9 cellular contexts compared by ENCODE assay signal in the genomic region with DNA sequence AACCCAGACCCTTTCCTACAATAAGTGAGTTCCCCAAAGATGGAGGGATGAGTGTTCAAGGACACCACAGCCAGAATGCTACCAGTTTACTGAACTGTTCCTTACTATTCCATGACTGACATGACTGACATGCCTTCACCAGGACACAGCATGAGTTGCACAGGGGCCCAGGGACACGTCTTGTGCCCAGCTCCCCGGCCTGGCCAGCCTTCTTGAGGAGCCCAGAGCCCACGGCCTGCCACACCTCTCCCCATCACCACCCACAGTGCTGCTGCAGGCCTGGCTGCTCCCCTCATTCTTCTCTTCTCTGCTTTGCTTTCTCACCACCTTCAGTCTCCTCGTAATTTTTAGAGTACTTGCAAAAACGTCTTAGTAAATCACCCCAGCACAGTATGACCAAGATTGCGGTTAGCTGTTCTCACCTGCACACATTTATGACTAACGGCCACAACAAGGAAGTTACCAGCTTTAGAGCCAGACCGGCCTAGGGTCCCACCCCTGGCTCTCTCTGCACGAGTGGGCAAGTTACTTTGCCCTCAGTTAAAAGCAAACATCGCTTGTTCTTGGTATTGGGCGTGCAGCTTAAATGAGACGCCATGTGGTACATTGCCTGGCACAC. TPM values are rescaled to one million over a fixed set of nuclear protein-coding genes. Genes with fewer than 3 reads are reported as not detected.
DNase-seq lines count a peak whose midpoint lies in the region; ATAC-seq, FAIRE-seq and TF ChIP-seq lines count a peak whose summit lies in the region.
"Had no signal": no experiment of that assay in that cellular context is flagged by ENCODE, and none has a peak within 500 bp of the region (broad histone marks: within the 10 kb centered on the region; RNA-seq: fewer than 3 reads in every experiment).

No MANE protein-coding gene starts in this region.

- H3K27ac ChIP-seq in adrenal gland, result peak overlapping the region in 1 of 5 donors; percentile 10

- no peaks in the 10 kb centered on the region for H3K27me3 ChIP-seq in adrenal gland

- no peaks in the 10 kb centered on the region for H3K36me3 ChIP-seq in adrenal gland (replicated peaks in 1 of 2)

- H3K4me3 ChIP-seq in adrenal gland, result no peak overlapping the region

- intact Hi-C loops in adrenal gland (cut with DNase I), result no loop called here

- peaks cover 0 to 21% of the 10 kb centered on the region in 2 donors for H3K4me1 ChIP-seq in adrenal gland (replicated peaks in 1 of 2)

- H3K9me3 ChIP-seq in adrenal gland (replicated peaks in 1 of 3), result no peaks in the 10 kb centered on the region

- in situ Hi-C loops in ACHN (cut with HindIII; ENCODE audit: low pct_ligation_motif_present, low pct_unique_long_range_greater_than_20kb, low sequenced_read_pairs), result no loop called here

- ATAC-seq in HG03558 (IDR thresholded peaks at IDR 0.05; ENCODE audit: extremely low read depth, unreplicated experiment) (peak; percentile 85), esophagus mucosa (peak; percentile 98)

- no peak for TF ChIP-seq CTCF in adrenal gland (IDR thresholded peaks at IDR 0.05)

- peak; percentile 86 for FAIRE-seq in GM19239 (lab: Jason Lieb, UNC)

- peak; percentile 38 for DNase-seq in ACHN
- DNase-seq in GM19239 (ENCODE audit: insufficient read length, low spot score), result peak; percentile 42
- DNase-seq in NCI-H1694 (lab: John Stamatoyannopoulos, UW), result no peak
- no peak for DNase-seq in stimulated activated CD4-positive, alpha-beta T cell treated with anti-CD3 and anti-CD28 coated beads, Interleukin-4, amount 100 ng/mL, for 24 hours
- DNase-seq in adrenal gland, result no peak
- DNase-seq in DMS53 treated with DMSO at 0.1 percent for 48 hours (lab: John Stamatoyannopoulos, UW; ENCODE audit: unreplicated experiment), result no peak
- DNase-seq: NCI-H2081 treated with DMSO at 0.1 percent for 48 hours had no signal

- 89 to 94% (median 92%) methylated on average over 12 of the region's 12 CpGs for WGBS in adrenal gland, 4 donors

- TF ChIP-seq POLR2A in adrenal gland (IDR thresholded peaks at IDR 0.05), result no peak

RNA-seq across cellular contexts. Expression of gene PPP2R5E, which starts 18.5 kb away (rescaled TPM):
- total RNA-seq in esophagus mucosa (40.4 TPM), adrenal gland (10 to 100 TPM; 14.4 to 46.5 (median 33.0) TPM)
- polyA plus RNA-seq in adrenal gland, result 10 to 100 TPM in 1 of 3 donors, 1 to 10 TPM in 2; 5.7 to 42.0 (median 6.4) TPM

Comparison
In these comparisons a context has a peak if more than half of its experiments do, and no peak if none do; other contexts are left out.
1. DNase-seq: peak in ACHN (single experiment) and GM19239 (single experiment); none in NCI-H1694 (single experiment), stimulated activated CD4-positive, alpha-beta T cell treated with anti-CD3 and anti-CD28 coated beads, Interleukin-4, amount 100 ng/mL, for 24 hours (single experiment), adrenal gland (0 of 7) and DMS53 treated with DMSO at 0.1 percent for 48 hours (single experiment).